ENCODE assay signal across 9 cellular contexts in the genomic region with DNA sequence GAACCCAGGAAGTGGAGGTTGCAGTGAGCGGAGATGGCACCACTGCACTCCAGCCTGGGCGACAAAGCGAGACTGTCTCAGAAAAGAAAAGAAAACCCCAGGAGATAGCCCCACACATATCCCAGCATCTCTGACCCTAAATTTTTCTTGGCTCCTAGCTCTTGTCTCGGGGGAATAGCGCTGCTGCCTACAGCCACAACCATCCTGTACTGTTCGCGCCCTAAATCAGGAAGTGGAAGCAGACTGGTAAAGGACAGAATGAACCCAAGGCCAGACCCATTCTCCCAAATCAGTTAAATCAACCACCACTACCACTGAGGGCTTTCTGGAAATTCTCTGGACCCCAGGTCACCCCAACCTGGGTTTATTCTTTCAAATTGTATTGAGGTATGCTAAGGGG. TPM values are rescaled to one million over a fixed set of nuclear protein-coding genes. Genes with fewer than 3 reads are reported as not detected.
DNase-seq lines count a peak whose midpoint lies in the region; ATAC-seq, FAIRE-seq and TF ChIP-seq lines count a peak whose summit lies in the region.
"Had no signal": no experiment of that assay in that cellular context is flagged by ENCODE, and none has a peak within 500 bp of the region (broad histone marks: within the 10 kb centered on the region; RNA-seq: fewer than 3 reads in every experiment).

No MANE protein-coding gene starts in this region.

- intact Hi-C loops in activated naive CD4-positive, alpha-beta T cell treated with anti-CD3 and anti-CD28 coated beads for 36 hours (cut with micrococcal nuclease): loop anchor here (5.0 kb wide), 2 partner anchors 437 to 592 kb away; a partner anchor contains a TSS
- intact Hi-C loops in activated CD8-positive, alpha-beta T cell treated with anti-CD3 and anti-CD28 coated beads for 36 hours (cut with micrococcal nuclease): no loop called here

- H3K4me1 ChIP-seq in keratinocyte (ENCODE audit: control insufficient read depth, extremely low read depth, insufficient read depth, low read length) (peaks cover 18% of the 10 kb centered on the region), thoracic aorta (ENCODE audit: control insufficient read depth in 1 of 2, low read depth in 2 of 2) (peaks cover 18 to 36% of the 10 kb centered on the region in 2 donors)

- H3K27me3 ChIP-seq in keratinocyte (ENCODE audit: control insufficient read depth, extremely low read depth, insufficient read depth, low read length): no peaks in the 10 kb centered on the region
- no peaks in the 10 kb centered on the region for H3K27me3 ChIP-seq in thoracic aorta (replicated peaks; ENCODE audit: insufficient read depth)

- dilution Hi-C loops in keratinocyte (cut with MboI; ENCODE audit: extremely low pct_ligation_motif_present, low sequenced_read_pairs): no loop called here

- H4K20me1 ChIP-seq in keratinocyte (ENCODE audit: control insufficient read depth, extremely low read depth, insufficient read depth, low read length): no peaks in the 10 kb centered on the region

- peak overlapping the region; percentile 86 for H3K4me3 Mint-ChIP-seq in activated naive CD4-positive, alpha-beta T cell treated with anti-CD3 and anti-CD28 coated beads for 36 hours
- peak overlapping the region; percentile 91 for H3K4me3 Mint-ChIP-seq in activated CD8-positive, alpha-beta T cell treated with anti-CD3 and anti-CD28 coated beads for 36 hours

- H3K27ac ChIP-seq in keratinocyte (ENCODE audit: control insufficient read depth, insufficient read depth, low read length) (no peak overlapping the region), thoracic aorta (no peak overlapping the region)

- TF ChIP-seq CTCF in activated CD8-positive, alpha-beta T cell treated with anti-CD3 and anti-CD28 coated beads for 36 hours (IDR thresholded peaks at IDR 0.05): no peak
- TF ChIP-seq CTCF in keratinocyte (optimal IDR thresholded peaks at IDR 0.05 in 1 of 3, IDR thresholded peaks at IDR 0.05 in 1 of 3, conservative IDR thresholded peaks at IDR 0.05 in 1 of 3; ENCODE audit: extremely low read depth in 1 of 3, insufficient read depth in 2 of 3, low read length in 3 of 3): no peak
- no peak for TF ChIP-seq CTCF in thoracic aorta (IDR thresholded peaks at IDR 0.05)

- no peaks in the 10 kb centered on the region for H3K9me3 Mint-ChIP-seq in activated naive CD4-positive, alpha-beta T cell treated with anti-CD3 and anti-CD28 coated beads for 36 hours
- no peaks in the 10 kb centered on the region for H3K9me3 Mint-ChIP-seq in activated CD8-positive, alpha-beta T cell treated with anti-CD3 and anti-CD28 coated beads for 36 hours

- peak overlapping the region; percentile 91 for H3K27ac Mint-ChIP-seq in activated naive CD4-positive, alpha-beta T cell treated with anti-CD3 and anti-CD28 coated beads for 36 hours
- H3K27ac Mint-ChIP-seq in activated CD8-positive, alpha-beta T cell treated with anti-CD3 and anti-CD28 coated beads for 36 hours: peak overlapping the region; percentile 94

- H3K4me3 ChIP-seq in keratinocyte (ENCODE audit: control insufficient read depth in 2 of 3, extremely low read depth in 1 of 3, insufficient read depth in 2 of 3, low read depth in 1 of 3, low read length in 3 of 3) (peak overlapping the region; percentile 80 to 94 (median 92)), thoracic aorta (peak overlapping the region; percentile 98)

- H3K79me2 ChIP-seq in keratinocyte (ENCODE audit: control insufficient read depth, insufficient read depth, low read length): peaks cover 61% of the 10 kb centered on the region

- no peak for ATAC-seq in activated CD8-positive, alpha-beta T cell treated with anti-CD3 and anti-CD28 coated beads for 36 hours
- ATAC-seq in thoracic aorta (ENCODE audit: insufficient number of reproducible peaks, low FRiP score, low read depth): no peak

- CTCF ChIA-PET in activated naive CD4-positive, alpha-beta T cell treated with anti-CD3 and anti-CD28 coated beads for 36 hours (lab: Charles Lee): interaction anchor here (0.6 to 1.7 kb wide), 3 partner anchors 29 to 114 kb away, joined by 4 to 5 read pairs (median 4); no protein-coding TSS in a partner anchor
- CTCF ChIA-PET in activated CD8-positive, alpha-beta T cell treated with anti-CD3 and anti-CD28 coated beads for 36 hours (lab: Charles Lee): interaction anchor here (2.3 kb wide), 1 partner anchor 11 kb away, joined by 7 read pairs; a partner anchor contains a TSS

- H3K27me3 Mint-ChIP-seq in activated naive CD4-positive, alpha-beta T cell treated with anti-CD3 and anti-CD28 coated beads for 36 hours (ENCODE audit: low read depth): no peaks in the 10 kb centered on the region
- no peaks in the 10 kb centered on the region for H3K27me3 Mint-ChIP-seq in activated CD8-positive, alpha-beta T cell treated with anti-CD3 and anti-CD28 coated beads for 36 hours

- FAIRE-seq in keratinocyte (lab: Jason Lieb, UNC): no peak

- POLR2A ChIA-PET in activated CD8-positive, alpha-beta T cell treated with anti-CD3 and anti-CD28 coated beads for 36 hours (lab: Charles Lee): interaction anchor here (0.5 to 5.0 kb wide), 7 partner anchors 10 to 325 kb away, joined by 3 to 67 read pairs (median 4); a partner anchor contains a TSS

- H3K9me3 ChIP-seq in keratinocyte (ENCODE audit: control insufficient read depth, low read depth, low read length) (no peaks in the 10 kb centered on the region), thoracic aorta (no peaks in the 10 kb centered on the region)

- peak overlapping the region; percentile 98 for H3K4me2 ChIP-seq in keratinocyte (ENCODE audit: control insufficient read depth, extremely low read depth, insufficient read depth, low read depth, low read length)

- no peaks in the 10 kb centered on the region for H3K9me1 ChIP-seq in keratinocyte (ENCODE audit: control insufficient read depth, extremely low read depth, insufficient read depth, low read length)

- DNase-seq in activated naive CD4-positive, alpha-beta T cell treated with anti-CD3 and anti-CD28 coated beads for 36 hours: no peak
- no peak for DNase-seq in activated naive CD4-positive, alpha-beta T cell treated with Interleukin-2 at 50 U/mL for 16 hours
- no peak for DNase-seq in activated CD8-positive, alpha-beta T cell treated with anti-CD3 and anti-CD28 coated beads for 36 hours
- no peak for DNase-seq in keratinocyte (ENCODE audit: low read depth, low spot score)
- DNase-seq in thoracic aorta (ENCODE audit: low spot score): no peak
- DNase-seq in amniotic stem cell (lab: John Stamatoyannopoulos, UW): no peak
- DNase-seq in putamen (ENCODE audit: low spot score): no peak
- DNase-seq in RPMI8226: no peak

- H3K4me1 Mint-ChIP-seq in activated naive CD4-positive, alpha-beta T cell treated with anti-CD3 and anti-CD28 coated beads for 36 hours (ENCODE audit: low read depth): peaks cover 37% of the 10 kb centered on the region
- H3K4me1 Mint-ChIP-seq in activated CD8-positive, alpha-beta T cell treated with anti-CD3 and anti-CD28 coated beads for 36 hours (ENCODE audit: low read depth): peaks cover 40% of the 10 kb centered on the region

- H3K36me3 Mint-ChIP-seq in activated naive CD4-positive, alpha-beta T cell treated with anti-CD3 and anti-CD28 coated beads for 36 hours (ENCODE audit: low read depth): peaks cover 27% of the 10 kb centered on the region
- H3K36me3 Mint-ChIP-seq in activated CD8-positive, alpha-beta T cell treated with anti-CD3 and anti-CD28 coated beads for 36 hours (ENCODE audit: low read depth): peaks cover 40% of the 10 kb centered on the region

- H3K9ac ChIP-seq in keratinocyte (ENCODE audit: control insufficient read depth, extremely low read depth, insufficient read depth, low read length): peak overlapping the region; percentile 94

- H3K36me3 ChIP-seq in keratinocyte (ENCODE audit: control insufficient read depth in 2 of 2, extremely low read depth in 1 of 2, insufficient read depth in 2 of 2, low read length in 2 of 2): peaks cover 16 to 22% of the 10 kb centered on the region in 2 experiments
- H3K36me3 ChIP-seq in thoracic aorta: peaks cover 16% of the 10 kb centered on the region

- H2AFZ ChIP-seq in keratinocyte (ENCODE audit: control insufficient read depth, low read length): no peak overlapping the region

RNA-seq across cellular contexts. Expression of a gene that starts 1.7 kb away (rescaled TPM):
- 100 to 1,000 TPM; 147 to 152 TPM for total RNA-seq in activated naive CD4-positive, alpha-beta T cell treated with anti-CD3 and anti-CD28 coated beads for 36 hours
- 100 to 1,000 TPM; 159 to 160 TPM for total RNA-seq in activated CD8-positive, alpha-beta T cell treated with anti-CD3 and anti-CD28 coated beads for 36 hours
- polyA plus RNA-seq in keratinocyte: 60.8 to 143 TPM (median 66.2 TPM) in 3 replicates
- 84.8 TPM for polyA plus RNA-seq in keratinocyte (2011; ENCODE audit: low read depth)
- 85.7 and 117 TPM in 2 replicates for polyA plus RNA-seq in keratinocyte (2011; cell fraction: cytosol; rRNA removed)
- polyA plus RNA-seq in keratinocyte (2011; cell fraction: nucleus; rRNA removed): 62.2 and 64.3 TPM in 2 replicates
- 119 and 125 TPM in 2 replicates for polyA plus RNA-seq in keratinocyte (2012; ENCODE audit: low replicate concordance)
- 94.9 to 338 TPM (median 103 TPM) in 3 replicates for polyA minus RNA-seq in keratinocyte
- polyA minus RNA-seq in keratinocyte (2011; cell fraction: cytosol; rRNA and poly(A)+ RNA removed): 100 TPM
- polyA minus RNA-seq in keratinocyte (2011; cell fraction: nucleus; rRNA and poly(A)+ RNA removed): 32.5 and 36.8 TPM in 2 replicates
- total RNA-seq in thoracic aorta: 10 to 100 TPM; 51.3 to 51.7 TPM

RNA-seq across cellular contexts. Expression of a gene that starts 2.2 kb away (rescaled TPM):
- total RNA-seq in activated naive CD4-positive, alpha-beta T cell treated with anti-CD3 and anti-CD28 coated beads for 36 hours: 10 to 100 TPM; 52.4 to 53.5 TPM
- 10 to 100 TPM; 80.2 to 85.4 TPM for total RNA-seq in activated CD8-positive, alpha-beta T cell treated with anti-CD3 and anti-CD28 coated beads for 36 hours
- 19.4 to 24.9 TPM (median 21.4 TPM) in 3 replicates for polyA plus RNA-seq in keratinocyte
- polyA plus RNA-seq in keratinocyte (2011; ENCODE audit: low read depth): 5.4 TPM
- polyA plus RNA-seq in keratinocyte (2011; cell fraction: cytosol; rRNA removed): 20.5 and 25.5 TPM in 2 replicates
- 29.5 and 32.1 TPM in 2 replicates for polyA plus RNA-seq in keratinocyte (2011; cell fraction: nucleus; rRNA removed)
- 22.6 and 25.7 TPM in 2 replicates for polyA plus RNA-seq in keratinocyte (2012; ENCODE audit: low replicate concordance)
- polyA minus RNA-seq in keratinocyte: 21.8 to 22.3 TPM (median 22.1 TPM) in 3 replicates
- 20.0 TPM for polyA minus RNA-seq in keratinocyte (2011; cell fraction: cytosol; rRNA and poly(A)+ RNA removed)
- 8.9 and 10.1 TPM in 2 replicates for polyA minus RNA-seq in keratinocyte (2011; cell fraction: nucleus; rRNA and poly(A)+ RNA removed)
- 10 to 100 TPM; 15.8 to 19.0 TPM for total RNA-seq in thoracic aorta

RNA-seq across cellular contexts. Expression of a gene that starts 7.6 kb away (rescaled TPM):
- total RNA-seq in activated naive CD4-positive, alpha-beta T cell treated with anti-CD3 and anti-CD28 coated beads for 36 hours: 100 to 1,000 TPM; 137 to 152 TPM
- 100 to 1,000 TPM; 104 to 118 TPM for total RNA-seq in activated CD8-positive, alpha-beta T cell treated with anti-CD3 and anti-CD28 coated beads for 36 hours
- polyA plus RNA-seq in keratinocyte: 271 to 416 TPM (median 391 TPM) in 3 replicates
- polyA plus RNA-seq in keratinocyte (2011; ENCODE audit: low read depth): 120 TPM
- 578 and 682 TPM in 2 replicates for polyA plus RNA-seq in keratinocyte (2011; cell fraction: cytosol; rRNA removed)
- 185 and 186 TPM in 2 replicates for polyA plus RNA-seq in keratinocyte (2011; cell fraction: nucleus; rRNA removed)
- polyA plus RNA-seq in keratinocyte (2012; ENCODE audit: low replicate concordance): 266 and 545 TPM in 2 replicates
- 235 to 333 TPM (median 240 TPM) in 3 replicates for polyA minus RNA-seq in keratinocyte
- 161 TPM for polyA minus RNA-seq in keratinocyte (2011; cell fraction: cytosol; rRNA and poly(A)+ RNA removed)
- polyA minus RNA-seq in keratinocyte (2011; cell fraction: nucleus; rRNA and poly(A)+ RNA removed): 27.8 and 46.5 TPM in 2 replicates
- total RNA-seq in thoracic aorta: 100 to 1,000 TPM; 187 to 446 TPM

RNA-seq across cellular contexts. Expression of a gene that starts 10.6 kb away (rescaled TPM):
- 10 to 100 TPM in 1 of 2 experiments, 1 to 10 TPM in 1; 8.4 to 10.0 TPM for total RNA-seq in activated naive CD4-positive, alpha-beta T cell treated with anti-CD3 and anti-CD28 coated beads for 36 hours
- total RNA-seq in activated CD8-positive, alpha-beta T cell treated with anti-CD3 and anti-CD28 coated beads for 36 hours: 10 to 100 TPM; 17.8 to 24.4 TPM
- polyA plus RNA-seq in keratinocyte: 52.8 to 61.6 TPM (median 55.3 TPM) in 3 replicates
- polyA plus RNA-seq in keratinocyte (2011; ENCODE audit: low read depth): 43.8 TPM
- polyA plus RNA-seq in keratinocyte (2011; cell fraction: cytosol; rRNA removed): 50.2 and 55.4 TPM in 2 replicates
- polyA plus RNA-seq in keratinocyte (2011; cell fraction: nucleus; rRNA removed): 75.4 and 76.5 TPM in 2 replicates
- 45.3 and 50.3 TPM in 2 replicates for polyA plus RNA-seq in keratinocyte (2012; ENCODE audit: low replicate concordance)
- 41.1 to 77.5 TPM (median 49.7 TPM) in 3 replicates for polyA minus RNA-seq in keratinocyte
- polyA minus RNA-seq in keratinocyte (2011; cell fraction: cytosol; rRNA and poly(A)+ RNA removed): 36.1 TPM
- 41.4 and 42.0 TPM in 2 replicates for polyA minus RNA-seq in keratinocyte (2011; cell fraction: nucleus; rRNA and poly(A)+ RNA removed)
- total RNA-seq in thoracic aorta: 10 to 100 TPM; 25.1 to 44.7 TPM

RNA-seq across cellular contexts. Expression of a gene that starts 12.4 kb away (rescaled TPM):
- under 1 TPM in 1 of 2 experiments, not detected in 1; 0.40 TPM for total RNA-seq in activated naive CD4-positive, alpha-beta T cell treated with anti-CD3 and anti-CD28 coated beads for 36 hours
- 1 to 10 TPM; 1.5 to 1.7 TPM for total RNA-seq in activated CD8-positive, alpha-beta T cell treated with anti-CD3 and anti-CD28 coated beads for 36 hours
- polyA plus RNA-seq in keratinocyte: 6.3 to 9.0 TPM (median 6.8 TPM) in 3 replicates
- 6.1 TPM for polyA plus RNA-seq in keratinocyte (2011; ENCODE audit: low read depth)
- 8.6 and 9.5 TPM in 2 replicates for polyA plus RNA-seq in keratinocyte (2011; cell fraction: cytosol; rRNA removed)
- 34.4 and 49.1 TPM in 2 replicates for polyA plus RNA-seq in keratinocyte (2011; cell fraction: nucleus; rRNA removed)
- 8.2 and 32.9 TPM in 2 replicates for polyA plus RNA-seq in keratinocyte (2012; ENCODE audit: low replicate concordance)
- polyA minus RNA-seq in keratinocyte: 4.8 to 7.5 TPM (median 6.5 TPM) in 3 replicates
- 8.6 TPM for polyA minus RNA-seq in keratinocyte (2011; cell fraction: cytosol; rRNA and poly(A)+ RNA removed)
- 10.4 and 13.9 TPM in 2 replicates for polyA minus RNA-seq in keratinocyte (2011; cell fraction: nucleus; rRNA and poly(A)+ RNA removed)
- under 1 TPM in 1 of 2 donors, not detected in 1; 0.41 TPM for total RNA-seq in thoracic aorta
- total RNA-seq: Daoy had no signal
